ENCODE assay signal across 24 cellular contexts in genomic region chr10:20745556-20745955, GRCh38.
"Had no signal": no experiment of that assay in that cellular context is flagged by ENCODE, and none has a peak within 500 bp of the region (broad histone marks: within the 10 kb centered on the region; RNA-seq: fewer than 3 reads in every experiment).

No MANE protein-coding gene starts in this region.

- H3K36me3 ChIP-seq: ovary, right lobe of liver, sigmoid colon, stomach, thoracic aorta, thyroid gland, transverse colon, upper lobe of right lung, uterus had no signal

- H3K4me3 ChIP-seq: neural progenitor cell, ovary, psoas muscle, right lobe of liver, sigmoid colon, stomach, thyroid gland, transverse colon, upper lobe of right lung, uterus had no signal

- H3K9me3 ChIP-seq: ovary, right lobe of liver, thyroid gland, uterus had no signal

- DNase-seq: natural killer cell; occipital lobe; ovary; posterior cingulate gyrus; psoas muscle; right cardiac atrium; right lobe of liver; sigmoid colon; small intestine; stimulated activated CD4-positive, alpha-beta T cell treated with anti-CD3 and anti-CD28 coated beads, Interleukin-15, amount 100 ng/mL, for 24 hours; stimulated activated CD4-positive, alpha-beta T cell treated with anti-CD3 and anti-CD28 coated beads, Interleukin-2, amount 100 ng/mL, for 24 hours; stimulated activated CD4-positive, alpha-beta T cell treated with anti-CD3 and anti-CD28 coated beads, Interleukin-2, amount 100 ng/mL, for 48 hours; stimulated activated CD4-positive, alpha-beta T cell treated with anti-CD3 and anti-CD28 coated beads, Interleukin-4, amount 100 ng/mL, for 24 hours; stimulated activated naive B cell treated with anti-CD40 and anti-IgM and Interleukin-4, amounts not matched to agents 10 μg/mL and 1 μg/mL and 100 μg/mL, for 72 hours; stimulated activated naive CD4-positive, alpha-beta T cell treated with Interleukin-2 at 50 U/mL for 16 hours; stomach; thyroid gland; transverse colon; upper lobe of right lung; uterus had no signal

- ATAC-seq: natural killer cell; psoas muscle; right cardiac atrium; right lobe of liver; stimulated activated effector memory CD8-positive, alpha-beta T cell treated with anti-CD3 and anti-CD28 coated beads, Interleukin-12 subunit alpha, Interleukin-12 subunit beta, amount 100 ng/mL, for 72 hours; stimulated activated naive B cell treated with anti-CD40 and anti-IgM and Interleukin-4, amounts not matched to agents 10 μg/mL and 1 μg/mL and 100 μg/mL, for 72 hours; upper lobe of right lung had no signal

- H3K79me2 ChIP-seq: parathyroid adenoma had no signal

- H3K4me1 ChIP-seq: neural progenitor cell, parathyroid adenoma, psoas muscle, right lobe of liver, sigmoid colon, stomach, thyroid gland, transverse colon, upper lobe of right lung, uterus had no signal

- H3K4me2 ChIP-seq: neural progenitor cell had no signal

- FAIRE-seq: small intestine had no signal

- H3K27me3 ChIP-seq: neural progenitor cell, ovary, right lobe of liver, sigmoid colon, stomach, thyroid gland, transverse colon, upper lobe of right lung, uterus had no signal

- H3K27ac ChIP-seq: neural progenitor cell, ovary, parathyroid adenoma, psoas muscle, right lobe of liver, sigmoid colon, stomach, thyroid gland, transverse colon, upper lobe of right lung, uterus had no signal

- H3K9ac ChIP-seq: neural progenitor cell, parathyroid adenoma had no signal
